ENCODE assay signal across 27 cellular contexts in the genomic region with DNA sequence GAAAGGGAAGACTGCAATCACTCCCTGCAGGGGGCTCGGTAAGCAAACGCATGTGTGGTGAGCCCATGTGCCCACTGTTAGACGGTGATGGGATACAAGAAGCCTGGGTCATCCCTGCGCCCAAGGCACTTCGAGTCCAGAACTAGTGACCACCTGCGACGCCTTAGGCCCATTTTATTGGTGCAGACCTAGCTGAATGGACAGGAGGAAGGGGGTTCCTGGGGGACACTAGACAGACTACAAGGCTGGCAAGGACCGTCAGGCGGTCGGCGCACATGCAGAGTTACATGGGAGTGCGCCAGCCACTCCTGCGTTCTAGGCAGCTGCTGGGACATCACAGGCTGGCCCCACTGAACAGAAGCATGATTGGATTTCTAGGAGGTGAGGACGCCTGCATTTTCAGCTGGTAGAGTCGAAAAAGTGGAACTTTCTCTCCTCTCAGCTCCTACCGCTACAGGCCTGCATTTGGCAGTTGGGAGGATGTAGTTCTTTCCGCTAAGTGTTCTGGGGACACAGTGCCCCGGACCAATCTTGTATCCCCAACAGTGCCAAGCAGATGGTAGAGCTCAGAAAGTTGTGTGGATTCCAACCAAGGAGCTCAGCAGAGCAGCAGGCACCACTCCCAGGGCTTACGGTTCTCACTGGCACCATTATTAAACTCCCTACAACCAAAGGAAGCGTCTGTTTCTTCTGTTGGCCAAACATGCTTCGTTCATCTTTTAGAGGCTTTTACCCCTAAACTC.
"Had no signal": no experiment of that assay in that cellular context is flagged by ENCODE, and none has a peak within 500 bp of the region (broad histone marks: within the 10 kb centered on the region; RNA-seq: fewer than 3 reads in every experiment).

No MANE protein-coding gene starts in this region.

- ATAC-seq: activated CD8-positive, alpha-beta T cell treated with anti-CD3 and anti-CD28 coated beads, Interleukin-2, amount 10 ng/mL, durations not matched to agents 7 days and 5 days; activated naive CD8-positive, alpha-beta T cell treated with anti-CD3 and anti-CD28 coated beads, Interleukin-2, amount 50 U/mL, for 24 hours; body of pancreas; Right ventricle myocardium inferior had no signal

- DNase-seq: activated CD4-positive, alpha-beta T cell treated with anti-CD3 and anti-CD28 coated beads for 48 hours; activated CD4-positive, alpha-beta T cell treated with anti-CD3 and anti-CD28 coated beads, Interleukin-2, amount 50 U/mL, for 4 hours; activated CD4-positive, CD25-positive, alpha-beta regulatory T cell treated with anti-CD3 and anti-CD28 coated beads, Interleukin-2, amount 50 U/mL, for 72 hours; activated CD8-positive, alpha-beta memory T cell treated with anti-CD3 and anti-CD28 coated beads, Interleukin-2, amount 50 U/mL, for 48 hours; activated CD8-positive, alpha-beta T cell treated with anti-CD3 and anti-CD28 coated beads, Interleukin-2, amount 10 ng/mL, durations not matched to agents 7 days and 5 days; activated naive CD8-positive, alpha-beta T cell treated with anti-CD3 and anti-CD28 coated beads, Interleukin-2, amount 50 U/mL, for 24 hours; activated T-cell treated with anti-CD3 and anti-CD28 coated beads, Interleukin-2, amount 50 U/mL, for 1 hour; amniotic stem cell; body of pancreas; MG63; MV-4-11; NCI-H1092 treated with DMSO at 0.1 percent for 48 hours; NCI-H1417 treated with DMSO at 0.1 percent for 48 hours; NCI-H1694; NCI-H2029; NCI-H2107; NCI-H2171 treated with DMSO at 0.1 percent for 48 hours; NCI-H345; NCI-H510A; NCI-H526 treated with DMSO at 0.1 percent for 48 hours; NCI-H82; SJCRH30; SK-N-SH; T-helper 1 cell had no signal

- H3K9ac ChIP-seq: SK-N-SH had no signal

- H3K27ac ChIP-seq: ascending aorta, body of pancreas, SJCRH30 had no signal

- H3K27me3 Mint-ChIP-seq: activated naive CD4-positive, alpha-beta T cell treated with anti-CD3 and anti-CD28 coated beads, Interleukin-2, amount 50 U/mL, for 24 hours; activated naive CD8-positive, alpha-beta T cell treated with anti-CD3 and anti-CD28 coated beads, Interleukin-2, amount 50 U/mL, for 24 hours had no signal

- H3K4me3 Mint-ChIP-seq: activated CD8-positive, alpha-beta T cell treated with anti-CD3 and anti-CD28 coated beads, Interleukin-2, amount 10 ng/mL, durations not matched to agents 7 days and 5 days; activated naive CD4-positive, alpha-beta T cell treated with anti-CD3 and anti-CD28 coated beads, Interleukin-2, amount 50 U/mL, for 24 hours; activated naive CD8-positive, alpha-beta T cell treated with anti-CD3 and anti-CD28 coated beads, Interleukin-2, amount 50 U/mL, for 24 hours had no signal

- H3K27ac Mint-ChIP-seq: activated CD8-positive, alpha-beta T cell treated with anti-CD3 and anti-CD28 coated beads, Interleukin-2, amount 10 ng/mL, durations not matched to agents 7 days and 5 days; activated naive CD8-positive, alpha-beta T cell treated with anti-CD3 and anti-CD28 coated beads, Interleukin-2, amount 50 U/mL, for 24 hours had no signal

- H3K4me3 ChIP-seq: ascending aorta, body of pancreas, MG63, SJCRH30 had no signal

- H3K9me3 ChIP-seq: ascending aorta, body of pancreas, MG63, SJCRH30, SK-N-SH had no signal

- H3K4me2 ChIP-seq: SK-N-SH had no signal

- H3K4me1 ChIP-seq: ascending aorta, body of pancreas had no signal

- H3K27me3 ChIP-seq: ascending aorta, body of pancreas, MG63, SJCRH30 had no signal

- H3K9me3 Mint-ChIP-seq: activated naive CD4-positive, alpha-beta T cell treated with anti-CD3 and anti-CD28 coated beads, Interleukin-2, amount 50 U/mL, for 24 hours; activated naive CD8-positive, alpha-beta T cell treated with anti-CD3 and anti-CD28 coated beads, Interleukin-2, amount 50 U/mL, for 24 hours had no signal
